In genomic region chr11:70547821-70548670, GRCh38 we compare ENCODE assay signal across 19 cellular contexts.
DNase-seq lines count a peak whose midpoint lies in the region; ATAC-seq and TF ChIP-seq lines count a peak whose summit lies in the region.
"Had no signal": no experiment of that assay in that cellular context is flagged by ENCODE, and none has a peak within 500 bp of the region (broad histone marks: within the 10 kb centered on the region; RNA-seq: fewer than 3 reads in every experiment).

No MANE protein-coding gene starts in this region.

- H3K4me1 ChIP-seq in Karpas-422 (ENCODE audit: low read length) (no peaks in the 10 kb centered on the region), Panc1 (ENCODE audit: control insufficient read depth, insufficient read depth, low read length) (no peaks in the 10 kb centered on the region), right cardiac atrium (ENCODE audit: control insufficient read depth, insufficient read depth, low read length) (no peaks in the 10 kb centered on the region)
- H3K4me1 ChIP-seq: psoas muscle, thyroid gland had no signal

- peak; percentile 80 for DNase-seq in DMS 273 (lab: John Stamatoyannopoulos, UW; ENCODE audit: unreplicated experiment)
- DNase-seq in Karpas-422: peak; percentile 15
- DNase-seq in Panc1 (ENCODE audit: low read depth, low spot score): no peak
- no peak for DNase-seq in right cardiac atrium
- no peak for DNase-seq in dermis blood vessel endothelial cell
- no peak for DNase-seq in stimulated activated CD8-positive, alpha-beta memory T cell treated with anti-CD3 and anti-CD28 coated beads, Interleukin-4, amount 100 ng/mL, for 48 hours
- DNase-seq in activated CD4-positive, CD25-positive, alpha-beta regulatory T cell treated with anti-CD3 and anti-CD28 coated beads, Interleukin-2, amount 50 U/mL, for 72 hours: no peak
- DNase-seq: activated CD4-positive, alpha-beta T cell treated with anti-CD3 and anti-CD28 coated beads for 48 hours; activated T-cell treated with anti-CD3 and anti-CD28 coated beads, Interleukin-2, amount 50 U/mL, for 1 hour; central memory CD4-positive, alpha-beta T cell; islet precursor cell; NCI-H2029 treated with DMSO at 0.1 percent for 48 hours; PC-3; T-helper 1 cell had no signal

- no peaks in the 10 kb centered on the region for H3K79me2 ChIP-seq in Karpas-422 (ENCODE audit: low read length)

- H3K9me3 ChIP-seq in Karpas-422 (ENCODE audit: low read length) (no peaks in the 10 kb centered on the region), Panc1 (ENCODE audit: control insufficient read depth, insufficient read depth, low read depth, low read length) (no peaks in the 10 kb centered on the region), right cardiac atrium (ENCODE audit: control insufficient read depth, low read length) (no peaks in the 10 kb centered on the region)
- H3K9me3 ChIP-seq: psoas muscle, thyroid gland had no signal

- H3K4me3 ChIP-seq in Karpas-422 (ENCODE audit: low read length) (no peak overlapping the region), Panc1 (ENCODE audit: low read depth in 2 of 2, low read length in 2 of 2) (no peak overlapping the region), right cardiac atrium (ENCODE audit: low read length) (no peak overlapping the region)
- H3K4me3 ChIP-seq: psoas muscle, thyroid gland had no signal

- intact Hi-C loops in Panc1 (cut with micrococcal nuclease; ENCODE audit: unreplicated experiment): no loop called here
- intact Hi-C loops in right cardiac atrium (cut with DNase I): no loop called here

- CTCF ChIA-PET in Panc1 (lab: Charles Lee): interaction anchor here (0.6 kb wide), 1 partner anchor 9 kb away, joined by 3 read pairs; no protein-coding TSS in a partner anchor

- POLR2A ChIA-PET in Panc1 (lab: Charles Lee): no interaction called here

- no peaks in the 10 kb centered on the region for H4K20me1 ChIP-seq in Karpas-422 (ENCODE audit: insufficient read depth, low read depth, low read length)

- H3K27ac ChIP-seq in Karpas-422 (ENCODE audit: low read length): no peak overlapping the region
- H3K27ac ChIP-seq in Panc1 (ENCODE audit: low read length): no peak overlapping the region
- H3K27ac ChIP-seq in right cardiac atrium (ENCODE audit: low read length): no peak overlapping the region
- H3K27ac ChIP-seq: HL-60, KMS-11, psoas muscle, thyroid gland had no signal

- H3K27me3 ChIP-seq in Karpas-422 (ENCODE audit: low read length): no peaks in the 10 kb centered on the region
- H3K27me3 ChIP-seq in Panc1 (ENCODE audit: control insufficient read depth, insufficient read depth, low read length): no peaks in the 10 kb centered on the region
- no peaks in the 10 kb centered on the region for H3K27me3 ChIP-seq in right cardiac atrium (ENCODE audit: control insufficient read depth, insufficient read depth)
- H3K27me3 ChIP-seq: thyroid gland had no signal

- no peak for TF ChIP-seq CTCF in Panc1 (IDR thresholded peaks at IDR 0.05)

- no peak overlapping the region for H3K9ac ChIP-seq in Karpas-422 (ENCODE audit: low read length)
- H3K9ac ChIP-seq: KMS-11 had no signal

- H3K9me2 ChIP-seq in Karpas-422 (replicated peaks; ENCODE audit: insufficient read depth, low read length): no peaks in the 10 kb centered on the region

- in situ Hi-C loops in Panc1 (cut with HindIII; ENCODE audit: low pct_unique_long_range_greater_than_20kb, low sequenced_read_pairs): no loop called here

- BruUV-seq in Panc1 (replicated peaks; lab: Mats Ljungman, UMichigan): no TSS peak

- no peak overlapping the region for H2AFZ ChIP-seq in Karpas-422 (ENCODE audit: low read length)

- ATAC-seq in Panc1 (peak; percentile 29; the same call in 1 of the 2 replicates), right cardiac atrium (peak; percentile 62 to 75), HG03565 (IDR thresholded peaks at IDR 0.05; ENCODE audit: unreplicated experiment) (no peak)
- ATAC-seq: PC-3, psoas muscle had no signal

- H3K36me3 ChIP-seq in Karpas-422 (ENCODE audit: insufficient read depth, low read length) (no peaks in the 10 kb centered on the region), Panc1 (ENCODE audit: control insufficient read depth, insufficient read depth, low read length) (no peaks in the 10 kb centered on the region)
- H3K36me3 ChIP-seq: thyroid gland had no signal

- 61% methylated on average over 22 of the region's 22 CpGs for WGBS in right cardiac atrium

- no peak overlapping the region for H3K4me2 ChIP-seq in Karpas-422 (ENCODE audit: low read depth, low read length, poor library complexity, severe bottlenecking)
- H3K4me2 ChIP-seq: KMS-11 had no signal

Comparison
In these comparisons a context has a peak if more than half of its experiments do, and no peak if none do; other contexts are left out.
1. DNase-seq: peak in DMS 273 (single experiment) and Karpas-422 (single experiment); none in Panc1 (single experiment), right cardiac atrium (0 of 3), dermis blood vessel endothelial cell (single experiment), stimulated activated CD8-positive, alpha-beta memory T cell treated with anti-CD3 and anti-CD28 coated beads, Interleukin-4, amount 100 ng/mL, for 48 hours (single experiment) and activated CD4-positive, CD25-positive, alpha-beta regulatory T cell treated with anti-CD3 and anti-CD28 coated beads, Interleukin-2, amount 50 U/mL, for 72 hours (single experiment).